In the genomic region with DNA sequence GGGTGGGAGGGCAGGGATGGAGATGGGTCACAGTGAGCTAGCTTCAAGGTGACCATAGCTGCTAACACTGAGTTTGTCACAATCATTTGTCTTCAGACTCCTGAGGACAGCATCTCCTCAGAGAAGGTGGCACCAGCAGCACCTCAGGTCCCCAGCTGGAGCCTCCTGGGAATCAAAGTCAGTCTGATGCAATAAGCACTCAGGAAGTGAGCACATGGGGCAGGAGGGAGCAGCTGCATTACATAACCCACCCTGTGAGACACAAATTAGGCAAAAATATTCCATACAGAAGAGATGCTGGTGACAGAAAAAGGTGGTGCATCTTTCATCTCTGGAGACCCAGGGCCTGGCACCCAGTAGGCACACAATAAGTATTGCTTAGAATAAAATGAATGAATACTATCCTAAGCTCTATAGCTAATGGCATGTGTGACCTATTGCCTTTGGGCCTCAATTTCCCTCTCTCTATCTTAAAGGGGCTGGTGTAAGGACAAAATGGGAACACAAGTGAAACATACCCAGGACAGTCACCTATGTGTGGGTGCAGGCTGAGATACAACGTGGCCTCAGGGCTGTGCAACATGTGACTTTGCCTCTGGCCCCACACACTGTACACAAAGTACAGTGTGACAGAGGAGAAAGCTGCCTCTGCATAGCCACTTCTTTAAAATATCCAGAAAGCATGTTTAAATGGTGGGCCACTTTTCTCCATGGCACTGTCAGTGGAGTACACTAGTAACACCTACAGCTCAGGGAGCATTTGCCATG, we compare ENCODE assay signal across 13 cellular contexts. TPM values are rescaled to one million over a fixed set of nuclear protein-coding genes. Genes with fewer than 3 reads are reported as not detected.
A peak's percentile ranks its signal among the peaks of the same experiment; 100 is the strongest.
DNase-seq lines count a peak whose midpoint lies in the region; ATAC-seq, FAIRE-seq and TF ChIP-seq lines count a peak whose summit lies in the region.
"Had no signal": no experiment of that assay in that cellular context is flagged by ENCODE, and none has a peak within 500 bp of the region (broad histone marks: within the 10 kb centered on the region; RNA-seq: fewer than 3 reads in every experiment).

No MANE protein-coding gene starts in this region.

- no peaks in the 10 kb centered on the region for H3K9me3 Mint-ChIP-seq in activated T-cell treated with anti-CD3 and anti-CD28 coated beads, Interleukin-2, amount 50 U/mL, for 24 hours
- H3K9me3 Mint-ChIP-seq in stimulated activated naive CD8-positive, alpha-beta T cell treated with anti-CD3 and anti-CD28 coated beads, Interleukin-15, amount 100 ng/mL, for 72 hours = no peaks in the 10 kb centered on the region

- H3K9me3 ChIP-seq in Karpas-422 (ENCODE audit: low read length) (no peaks in the 10 kb centered on the region), GM12878 (replicated peaks; ENCODE audit: control insufficient read depth, insufficient read depth, low read length) (no peaks in the 10 kb centered on the region), T-helper 17 cell (ENCODE audit: control insufficient read depth, low read length, poor library complexity, severe bottlenecking) (no peaks in the 10 kb centered on the region)
- H3K9me3 ChIP-seq: vagina had no signal

- H3K36me3 ChIP-seq in Karpas-422 (ENCODE audit: insufficient read depth, low read length) (peaks cover 50% of the 10 kb centered on the region), GM12878 (ENCODE audit: control insufficient read depth in 2 of 2, insufficient read depth in 2 of 2, low read length in 1 of 2) (peaks cover 0 to 5% of the 10 kb centered on the region in 2 experiments; a peak in 2 of 4 replicates)
- H3K36me3 ChIP-seq: vagina had no signal

- FAIRE-seq in GM12878 (lab: Jason Lieb, UNC) = peak; percentile 74

- peaks cover 16% of the 10 kb centered on the region for H3K4me1 Mint-ChIP-seq in activated T-cell treated with anti-CD3 and anti-CD28 coated beads, Interleukin-2, amount 50 U/mL, for 24 hours (ENCODE audit: low read depth)
- H3K4me1 Mint-ChIP-seq in stimulated activated naive CD8-positive, alpha-beta T cell treated with anti-CD3 and anti-CD28 coated beads, Interleukin-15, amount 100 ng/mL, for 72 hours = peaks cover 14% of the 10 kb centered on the region
- H3K4me1 Mint-ChIP-seq in T-helper 17 cell = peaks cover 28% of the 10 kb centered on the region

- H3K4me2 ChIP-seq in Karpas-422 (ENCODE audit: low read depth, low read length, poor library complexity, severe bottlenecking) = peak overlapping the region; percentile 61
- H3K4me2 ChIP-seq in GM12878 (ENCODE audit: control insufficient read depth, insufficient read depth) = no peak overlapping the region

- H3K27ac ChIP-seq in Karpas-422 (ENCODE audit: low read length) (peak overlapping the region; percentile 90), GM12878 (ENCODE audit: control insufficient read depth, insufficient read depth) (no peak overlapping the region)
- H3K27ac ChIP-seq: vagina had no signal

- TF ChIP-seq POLR2A in GM12878 (IDR thresholded peaks at IDR 0.05; ENCODE audit: low read depth, low read length) = no peak

- H3K4me3 ChIP-seq in Karpas-422 (ENCODE audit: low read length) (peak overlapping the region; percentile 12; the same call in 1 of the 2 replicates), GM12878 (no peak overlapping the region)
- H3K4me3 ChIP-seq: vagina had no signal

- RAD21 ChIA-PET in GM12878 (lab: Charles Lee; ENCODE audit: unreplicated experiment) = interaction anchor here (1.0 kb wide), 1 partner anchor 9 kb away, joined by 3 read pairs; no protein-coding TSS in a partner anchor

- no peaks in the 10 kb centered on the region for H4K20me1 ChIP-seq in Karpas-422 (ENCODE audit: insufficient read depth, low read depth, low read length)
- H4K20me1 ChIP-seq in GM12878 (ENCODE audit: control insufficient read depth, insufficient read depth) = no peaks in the 10 kb centered on the region

- no peak for DNase-seq in activated T-cell treated with anti-CD3 and anti-CD28 coated beads, Interleukin-2, amount 50 U/mL, for 24 hours
- no peak for DNase-seq in activated T-cell treated with anti-CD3 and anti-CD28 coated beads for 4 hours
- peak; percentile 88 for DNase-seq in Karpas-422
- DNase-seq in GM12878 (ENCODE audit: low read depth, low spot score) = no peak
- DNase-seq in stimulated activated naive CD8-positive, alpha-beta T cell treated with anti-CD3 and anti-CD28 coated beads, Interleukin-15, amount 100 ng/mL, for 72 hours = no peak
- DNase-seq in NCI-H446 (lab: John Stamatoyannopoulos, UW) = no peak
- DNase-seq in T-helper 17 cell = no peak
- DNase-seq in NCI-H2196 treated with DMSO at 0.1 percent for 48 hours (lab: John Stamatoyannopoulos, UW; ENCODE audit: unreplicated experiment) = no peak
- DNase-seq: activated CD4-positive, alpha-beta T cell treated with anti-CD3 and anti-CD28 coated beads for 4 hours; anterior cingulate cortex; NCI-H1105 treated with DMSO at 0.1 percent for 48 hours; SHP77 had no signal

- SMC1A ChIA-PET in GM12878 (lab: Charles Lee; ENCODE audit: uncharacterized antibody, unreplicated experiment) = interaction anchor here (1.1 to 2.3 kb wide), 4 partner anchors 8 to 698 kb away, joined by 4 to 6 read pairs (median 5); no protein-coding TSS in a partner anchor

- peaks cover 65% of the 10 kb centered on the region for H3K36me3 Mint-ChIP-seq in activated T-cell treated with anti-CD3 and anti-CD28 coated beads, Interleukin-2, amount 50 U/mL, for 24 hours (ENCODE audit: low read depth)
- H3K36me3 Mint-ChIP-seq in T-helper 17 cell (ENCODE audit: low read depth) = peaks cover 4% of the 10 kb centered on the region

- H3K4me3 Mint-ChIP-seq in activated T-cell treated with anti-CD3 and anti-CD28 coated beads, Interleukin-2, amount 50 U/mL, for 24 hours = no peak overlapping the region
- no peak overlapping the region for H3K4me3 Mint-ChIP-seq in stimulated activated naive CD8-positive, alpha-beta T cell treated with anti-CD3 and anti-CD28 coated beads, Interleukin-15, amount 100 ng/mL, for 72 hours
- H3K4me3 Mint-ChIP-seq in T-helper 17 cell = no peak overlapping the region

- no peaks in the 10 kb centered on the region for H3K9me2 ChIP-seq in Karpas-422 (replicated peaks; ENCODE audit: insufficient read depth, low read length)

- TF ChIP-seq CTCF in GM12878 (IDR thresholded peaks at IDR 0.05 in 2 of 3, conservative IDR thresholded peaks at IDR 0.05 in 1 of 3; ENCODE audit: control insufficient read depth in 2 of 3, extremely low read depth in 1 of 3, insufficient read depth in 1 of 3, low read depth in 3 of 3, low read length in 3 of 3) = no peak

- H3K27me3 ChIP-seq in Karpas-422 (ENCODE audit: low read length) (no peaks in the 10 kb centered on the region), GM12878 (replicated peaks in 1 of 2; ENCODE audit: control insufficient read depth in 2 of 2, insufficient read depth in 2 of 2, low read length in 1 of 2) (no peaks in the 10 kb centered on the region)
- H3K27me3 ChIP-seq: vagina had no signal

- intact Hi-C loops in GM12878 (cut with micrococcal nuclease; ENCODE audit: unreplicated experiment) = no loop called here

- peak overlapping the region; percentile 56 for H3K9ac ChIP-seq in Karpas-422 (ENCODE audit: low read length)
- H3K9ac ChIP-seq in GM12878 (ENCODE audit: control insufficient read depth, insufficient read depth, low read length) = no peak overlapping the region

- CTCF ChIA-PET in GM12878 (lab: Yijun Ruan, JAX) = interaction anchor here (0.6 to 1.5 kb wide), 3 partner anchors 8 to 1279 kb away, joined by 3 to 5 read pairs (median 3); no protein-coding TSS in a partner anchor

- ATAC-seq in GM12878 (peak; percentile 49), T-helper 17 cell (no peak)
- peak; percentile 57 for ATAC-seq in stimulated activated naive CD8-positive, alpha-beta T cell treated with anti-CD3 and anti-CD28 coated beads, Interleukin-15, amount 100 ng/mL, for 72 hours

- BruUV-seq in GM12878 (replicated peaks; lab: Mats Ljungman, UMichigan) = no TSS peak

- H3K27me3 Mint-ChIP-seq in activated T-cell treated with anti-CD3 and anti-CD28 coated beads, Interleukin-2, amount 50 U/mL, for 24 hours = no peaks in the 10 kb centered on the region
- H3K27me3 Mint-ChIP-seq in stimulated activated naive CD8-positive, alpha-beta T cell treated with anti-CD3 and anti-CD28 coated beads, Interleukin-15, amount 100 ng/mL, for 72 hours = no peaks in the 10 kb centered on the region
- H3K27me3 Mint-ChIP-seq in T-helper 17 cell = no peaks in the 10 kb centered on the region

- no peak for TF ChIP-seq RAD21 in GM12878 (IDR thresholded peaks at IDR 0.05; ENCODE audit: insufficient read depth, low read depth, low read length)

- H2AFZ ChIP-seq in Karpas-422 (ENCODE audit: low read length) (no peak overlapping the region), GM12878 (ENCODE audit: control insufficient read depth, low read depth, low read length) (no peak overlapping the region)

- in situ Hi-C loops in GM12878 (cut with MboI) = no loop called here

- H3K27ac Mint-ChIP-seq in activated T-cell treated with anti-CD3 and anti-CD28 coated beads, Interleukin-2, amount 50 U/mL, for 24 hours = peak overlapping the region; percentile 60
- peak overlapping the region in 1 of 2 donors; percentile 84 for H3K27ac Mint-ChIP-seq in stimulated activated naive CD8-positive, alpha-beta T cell treated with anti-CD3 and anti-CD28 coated beads, Interleukin-15, amount 100 ng/mL, for 72 hours
- H3K27ac Mint-ChIP-seq in T-helper 17 cell = no peak overlapping the region

- peaks cover 97% of the 10 kb centered on the region for H3K4me1 ChIP-seq in Karpas-422 (ENCODE audit: low read length)
- no peaks in the 10 kb centered on the region for H3K4me1 ChIP-seq in GM12878 (ENCODE audit: control insufficient read depth, insufficient read depth, low read length)

- H3K79me2 ChIP-seq in Karpas-422 (ENCODE audit: low read length) (peaks cover 91% of the 10 kb centered on the region), GM12878 (ENCODE audit: control insufficient read depth, insufficient read depth, low read length) (no peaks in the 10 kb centered on the region)

- POLR2A ChIA-PET in GM12878 (lab: Charles Lee) = interaction anchor here (2.0 kb wide), 1 partner anchor 13 kb away, joined by 5 read pairs; no protein-coding TSS in a partner anchor

- 0% methylated on average over 1 of the region's 1 CpG for WGBS in GM12878 (ENCODE audit: insufficient coverage, insufficient replicate concordance, low lambda C conversion rate, missing lambda C conversion rate)

- no peak for TF ChIP-seq EP300 in GM12878 (IDR thresholded peaks at IDR 0.05; ENCODE audit: borderline replicate concordance in 1 of 2, control insufficient read depth in 1 of 2, low read depth in 2 of 2, low read length in 2 of 2)

RNA-seq across cellular contexts. Expression of a gene that starts 37.1 kb away (rescaled TPM):
- 201 and 340 TPM in 2 replicates for total RNA-seq in Karpas-422 (2014; rRNA removed; shearing (Covaris generic); ENCODE audit: low replicate concordance)
- 51.5 and 55.3 TPM in 2 replicates for total RNA-seq in GM12878 (2013; cell fraction: nucleolus; rRNA removed)
- total RNA-seq in GM12878 (2014; rRNA removed) = 39.4 and 45.6 TPM in 2 replicates
- 35.6 and 36.1 TPM in 2 replicates for total RNA-seq in GM12878 (2014; rRNA removed; fragmentation: Illumina TruSeq; extraction: Trizol)
- total RNA-seq in GM12878 (2021) = 34.0 and 36.3 TPM in 2 replicates
- polyA plus RNA-seq in GM12878 (2011; ENCODE audit: low read depth) = 16.1 TPM
- 47.8 and 76.0 TPM in 2 replicates for polyA plus RNA-seq in GM12878 (2011; rRNA removed)
- polyA plus RNA-seq in GM12878 (2011; cell fraction: cytosol; rRNA removed) = 26.7 and 26.8 TPM in 2 replicates
- 19.6 and 23.8 TPM in 2 replicates for polyA plus RNA-seq in GM12878 (2011; cell fraction: nucleus; rRNA removed)
- 21.4 and 31.3 TPM in 2 replicates for polyA plus RNA-seq in GM12878 (2012)
- 26.6 and 35.4 TPM in 2 replicates for polyA plus RNA-seq in GM12878 (2014; fragmentation: Illumina TruSeq; extraction: Trizol)
- polyA plus RNA-seq in GM12878 (2014; fragmentation: Nextera tagmentation; extraction: Ambion mirVana) = 10 to 100 TPM in 1 of 2 experiments, 1 to 10 TPM in 1; 7.9 to 16.6 TPM
- polyA plus RNA-seq in GM12878 (2014; rRNA removed) = 17.9 and 22.3 TPM in 2 replicates
- polyA plus RNA-seq in GM12878 (2016; fragmentation: Nextera tagmentation; extraction: Ambion mirVana) = 10 to 100 TPM; 31.6 to 34.1 TPM
- 50.9 and 62.8 TPM in 2 replicates for polyA minus RNA-seq in GM12878 (2011; rRNA and poly(A)+ RNA removed)
- 25.4 and 27.0 TPM in 2 replicates for polyA minus RNA-seq in GM12878 (2011; cell fraction: cytosol; rRNA and poly(A)+ RNA removed)
- polyA minus RNA-seq in GM12878 (2011; cell fraction: nucleus; rRNA and poly(A)+ RNA removed) = 22.0 and 34.1 TPM in 2 replicates
- 10 to 100 TPM; 31.1 to 33.7 TPM for total RNA-seq in T-helper 17 cell
